ENCODE assay signal across 8 cellular contexts in genomic region chr6:27478141-27478705, GRCh38. TPM values are rescaled to one million over a fixed set of nuclear protein-coding genes. Genes with fewer than 3 reads are reported as not detected.
DNase-seq lines count a peak whose midpoint lies in the region; ATAC-seq and TF ChIP-seq lines count a peak whose summit lies in the region.

No MANE protein-coding gene starts in this region.

- H3K4me3 ChIP-seq in PC-3 (ENCODE audit: low read length) (peak overlapping the region; percentile 83), psoas muscle (peak overlapping the region; percentile 73)

- CTCF ChIA-PET in PC-3 (lab: Charles Lee) = no interaction called here

- H3K27ac ChIP-seq in PC-3 (ENCODE audit: low read length) = peak overlapping the region; percentile 81
- H3K27ac ChIP-seq in psoas muscle = peak overlapping the region; percentile 82

- H3F3A ChIP-seq in PC-3 (ENCODE audit: low read length, unreplicated experiment) = no peaks in the 10 kb centered on the region

- POLR2A ChIA-PET in PC-3 (lab: Charles Lee; ENCODE audit: unreplicated experiment) = no interaction called here

- H3K4me2 ChIP-seq in PC-3 (ENCODE audit: low read length) = peak overlapping the region; percentile 80

- no peaks in the 10 kb centered on the region for H3K79me2 ChIP-seq in PC-3 (ENCODE audit: low read length)

- TF ChIP-seq CTCF in PC-3 (conservative IDR thresholded peaks at IDR 0.05; ENCODE audit: low read depth, low read length) (no peak), psoas muscle (IDR thresholded peaks at IDR 0.05) (no peak)

- peaks cover 8% of the 10 kb centered on the region; the same call in 1 of the 2 replicates for H3K4me1 ChIP-seq in PC-3 (ENCODE audit: insufficient read depth, low read length)
- H3K4me1 ChIP-seq in psoas muscle = peaks cover 3% of the 10 kb centered on the region

- H3K9ac ChIP-seq in PC-3 (ENCODE audit: low read length) = peak overlapping the region; percentile 76; the same call in 1 of the 2 replicates

- H3K27me3 ChIP-seq in PC-3 (ENCODE audit: low read length) = no peaks in the 10 kb centered on the region
- no peaks in the 10 kb centered on the region for H3K27me3 ChIP-seq in psoas muscle (ENCODE audit: insufficient read depth in 3 of 3, low read length in 2 of 3)

- no peaks in the 10 kb centered on the region for H3K9me2 ChIP-seq in PC-3 (replicated peaks; ENCODE audit: low read length)

- no peaks in the 10 kb centered on the region for H3K9me3 ChIP-seq in PC-3 (ENCODE audit: low read length)
- no peaks in the 10 kb centered on the region for H3K9me3 ChIP-seq in psoas muscle

- 14 to 24% (median 22%) methylated on average over 12 of the region's 12 CpGs for WGBS in psoas muscle, 3 donors

- H2AFZ ChIP-seq in PC-3 (ENCODE audit: low read length) = peak overlapping the region; percentile 91

- intact Hi-C loops in PC-3 (cut with micrococcal nuclease) = loop anchor here (2.0 to 10.0 kb wide), 4 partner anchors 41 to 275 kb away; no protein-coding TSS in a partner anchor
- intact Hi-C loops in psoas muscle (cut with DNase I) = loop anchor here (5.0 to 10.0 kb wide), 2 partner anchors 293 to 301 kb away; no protein-coding TSS in a partner anchor

- peak; percentile 18 for DNase-seq in PC-3
- DNase-seq in fibroblast of gingiva (ENCODE audit: low read depth) = peak; percentile 41
- no peak for DNase-seq in psoas muscle
- DNase-seq in medulla oblongata (ENCODE audit: extremely low spot score) = no peak
- DNase-seq in stimulated activated naive CD4-positive, alpha-beta T cell treated with Interleukin-2 at 50 U/mL for 16 hours (lab: John Stamatoyannopoulos, UW) = no peak
- DNase-seq in T-helper 2 cell = no peak

- ATAC-seq in GM18867 (IDR thresholded peaks at IDR 0.05; ENCODE audit: unreplicated experiment) (peak; percentile 19), HG02763 (IDR thresholded peaks at IDR 0.05; ENCODE audit: unreplicated experiment) (peak; percentile 25), PC-3 (peak; percentile 12), psoas muscle (peak; percentile 20 to 36 (median 28))

- H3K36me3 ChIP-seq in PC-3 (ENCODE audit: low read depth, low read length) = no peaks in the 10 kb centered on the region
- no peaks in the 10 kb centered on the region for H3K36me3 ChIP-seq in psoas muscle (ENCODE audit: insufficient read depth in 1 of 2, low read depth in 1 of 2)

- BruUV-seq in PC-3 (replicated peaks; lab: Mats Ljungman, UMichigan) = TSS peak; percentile 73

- H4K20me1 ChIP-seq in PC-3 (ENCODE audit: low read length) = no peaks in the 10 kb centered on the region

RNA-seq across cellular contexts. Expression of gene ZNF184, which starts 5.3 kb away (rescaled TPM):
- 7.0 and 10.2 TPM in 2 replicates for total RNA-seq in PC-3 (2014; rRNA removed)
- total RNA-seq in psoas muscle = 1 to 10 TPM; 4.2 to 4.9 (median 4.5) TPM
- polyA plus RNA-seq in psoas muscle = 1 to 10 TPM; 2.3 to 5.7 (median 2.9) TPM

Comparison
In these comparisons a context has a peak if more than half of its experiments do, and no peak if none do; other contexts are left out.
1. DNase-seq: peak in PC-3 (single experiment) and fibroblast of gingiva (single experiment); none in psoas muscle (0 of 2), medulla oblongata (single experiment), stimulated activated naive CD4-positive, alpha-beta T cell treated with Interleukin-2 at 50 U/mL for 16 hours (single experiment) and T-helper 2 cell (0 of 5).
2. Peak in every context shown above with its lines, with median percentiles within 50 percentile points of each other: ATAC-seq.